1 cellular context compared by ENCODE assay signal in the genomic region with DNA sequence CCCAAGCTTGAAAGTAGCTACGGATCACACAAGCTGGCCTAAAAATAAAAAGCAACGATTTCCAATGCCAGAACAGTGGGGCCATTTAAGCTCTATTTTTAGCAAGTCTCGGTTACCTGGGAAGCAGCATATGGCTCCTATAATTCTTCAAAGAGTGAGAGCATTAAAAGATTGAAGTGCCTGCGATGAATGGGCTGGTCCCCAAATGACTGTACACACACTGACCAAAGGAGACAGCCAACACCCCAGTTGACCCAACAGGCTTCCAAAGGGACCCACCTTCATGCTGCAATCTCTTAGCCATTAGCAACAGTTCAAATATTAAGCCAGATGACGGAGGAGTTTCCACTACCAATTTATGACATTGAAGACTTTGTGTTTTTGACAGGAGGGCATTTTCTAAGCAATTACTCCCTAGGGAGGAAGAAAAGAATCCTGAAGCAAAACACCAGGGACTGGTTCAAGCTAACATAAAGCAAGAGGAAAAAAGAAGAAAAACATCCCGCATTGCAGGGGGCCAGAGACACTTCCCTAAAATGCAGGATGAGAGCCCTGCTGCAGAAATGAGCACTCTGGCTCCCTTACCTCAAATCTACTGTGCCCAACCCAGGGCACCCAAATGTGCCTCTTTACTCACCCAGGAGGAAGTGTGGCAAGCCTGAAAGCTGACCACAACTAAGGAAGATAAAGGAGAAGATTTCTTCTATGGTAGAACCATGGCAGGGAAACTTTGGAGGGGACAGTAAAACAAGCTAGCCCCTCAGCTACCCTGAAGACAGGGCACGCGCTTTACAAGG.
A peak's percentile ranks its signal among the peaks of the same experiment; 100 is the strongest.
TF ChIP-seq lines count a peak whose summit lies in the region.

No MANE protein-coding gene starts in this region.

TF ChIP-seq in GM12878, 131 proteins besides CTCF, POLR2A, EP300 and RAD21 (continued from another document):
- peak; percentile 31; the same call in 1 of the 2 replicates for TF ChIP-seq SPI1 (IDR thresholded peaks at IDR 0.05; ENCODE audit: borderline replicate concordance, insufficient read depth, low read depth, low read length)
- TF ChIP-seq IRF4 (IDR thresholded peaks at IDR 0.05; ENCODE audit: low read depth, low read length) = 0 out of 2 replicates have a peak, but pooled peaks have one; percentile 7
- no peak for TF ChIP-seq ZNF24 (IDR thresholded peaks at IDR 0.05)
- TF ChIP-seq JUND (IDR thresholded peaks at IDR 0.05; ENCODE audit: low read depth, low read length) = no peak
- no peak for TF ChIP-seq TARDBP (IDR thresholded peaks at IDR 0.05; ENCODE audit: borderline replicate concordance)
- no peak for TF ChIP-seq GATAD2B (conservative IDR thresholded peaks at IDR 0.05; ENCODE audit: low read depth)
- TF ChIP-seq PML (IDR thresholded peaks at IDR 0.05; ENCODE audit: low read length) = 0 out of 2 replicates have a peak, but pooled peaks have one; percentile 9
- TF ChIP-seq YY1 (IDR thresholded peaks at IDR 0.05; ENCODE audit: low read depth, low read length) = no peak
- TF ChIP-seq BHLHE40 (IDR thresholded peaks at IDR 0.05; ENCODE audit: borderline replicate concordance in 1 of 2, low read depth in 2 of 2, low read length in 1 of 2) = no peak
- TF ChIP-seq, protein P1, sequence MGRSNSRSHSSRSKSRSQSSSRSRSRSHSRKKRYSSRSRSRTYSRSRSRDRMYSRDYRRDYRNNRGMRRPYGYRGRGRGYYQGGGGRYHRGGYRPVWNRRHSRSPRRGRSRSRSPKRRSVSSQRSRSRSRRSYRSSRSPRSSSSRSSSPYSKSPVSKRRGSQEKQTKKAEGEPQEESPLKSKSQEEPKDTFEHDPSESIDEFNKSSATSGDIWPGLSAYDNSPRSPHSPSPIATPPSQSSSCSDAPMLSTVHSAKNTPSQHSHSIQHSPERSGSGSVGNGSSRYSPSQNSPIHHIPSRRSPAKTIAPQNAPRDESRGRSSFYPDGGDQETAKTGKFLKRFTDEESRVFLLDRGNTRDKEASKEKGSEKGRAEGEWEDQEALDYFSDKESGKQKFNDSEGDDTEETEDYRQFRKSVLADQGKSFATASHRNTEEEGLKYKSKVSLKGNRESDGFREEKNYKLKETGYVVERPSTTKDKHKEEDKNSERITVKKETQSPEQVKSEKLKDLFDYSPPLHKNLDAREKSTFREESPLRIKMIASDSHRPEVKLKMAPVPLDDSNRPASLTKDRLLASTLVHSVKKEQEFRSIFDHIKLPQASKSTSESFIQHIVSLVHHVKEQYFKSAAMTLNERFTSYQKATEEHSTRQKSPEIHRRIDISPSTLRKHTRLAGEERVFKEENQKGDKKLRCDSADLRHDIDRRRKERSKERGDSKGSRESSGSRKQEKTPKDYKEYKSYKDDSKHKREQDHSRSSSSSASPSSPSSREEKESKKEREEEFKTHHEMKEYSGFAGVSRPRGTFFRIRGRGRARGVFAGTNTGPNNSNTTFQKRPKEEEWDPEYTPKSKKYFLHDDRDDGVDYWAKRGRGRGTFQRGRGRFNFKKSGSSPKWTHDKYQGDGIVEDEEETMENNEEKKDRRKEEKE (IDR thresholded peaks at IDR 0.05) = no peak
- TF ChIP-seq RUNX3 (IDR thresholded peaks at IDR 0.05; ENCODE audit: low read length) = peak; percentile 30; the same call in 1 of the 2 replicates
- no peak for TF ChIP-seq EZH2 (IDR thresholded peaks at IDR 0.05; ENCODE audit: borderline replicate concordance, control insufficient read depth, low read depth, low read length)
- TF ChIP-seq IKZF1 (conservative IDR thresholded peaks at IDR 0.05) = 0 out of 2 replicates have a peak, but pooled peaks have one; percentile 28
- TF ChIP-seq CREM (IDR thresholded peaks at IDR 0.05; ENCODE audit: low read depth) = no peak
- no peak for TF ChIP-seq STAT3 (IDR thresholded peaks at IDR 0.05; ENCODE audit: low read depth, low read length)
- no peak for TF ChIP-seq NR2F1 (conservative IDR thresholded peaks at IDR 0.05)
- TF ChIP-seq SP1 (IDR thresholded peaks at IDR 0.05; ENCODE audit: low read depth, low read length) = no peak
- TF ChIP-seq, protein P2, sequence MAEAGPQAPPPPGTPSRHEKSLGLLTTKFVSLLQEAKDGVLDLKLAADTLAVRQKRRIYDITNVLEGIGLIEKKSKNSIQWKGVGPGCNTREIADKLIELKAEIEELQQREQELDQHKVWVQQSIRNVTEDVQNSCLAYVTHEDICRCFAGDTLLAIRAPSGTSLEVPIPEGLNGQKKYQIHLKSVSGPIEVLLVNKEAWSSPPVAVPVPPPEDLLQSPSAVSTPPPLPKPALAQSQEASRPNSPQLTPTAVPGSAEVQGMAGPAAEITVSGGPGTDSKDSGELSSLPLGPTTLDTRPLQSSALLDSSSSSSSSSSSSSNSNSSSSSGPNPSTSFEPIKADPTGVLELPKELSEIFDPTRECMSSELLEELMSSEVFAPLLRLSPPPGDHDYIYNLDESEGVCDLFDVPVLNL (IDR thresholded peaks at IDR 0.05; ENCODE audit: low read depth, low read length) = no peak
- TF ChIP-seq, protein P3, sequence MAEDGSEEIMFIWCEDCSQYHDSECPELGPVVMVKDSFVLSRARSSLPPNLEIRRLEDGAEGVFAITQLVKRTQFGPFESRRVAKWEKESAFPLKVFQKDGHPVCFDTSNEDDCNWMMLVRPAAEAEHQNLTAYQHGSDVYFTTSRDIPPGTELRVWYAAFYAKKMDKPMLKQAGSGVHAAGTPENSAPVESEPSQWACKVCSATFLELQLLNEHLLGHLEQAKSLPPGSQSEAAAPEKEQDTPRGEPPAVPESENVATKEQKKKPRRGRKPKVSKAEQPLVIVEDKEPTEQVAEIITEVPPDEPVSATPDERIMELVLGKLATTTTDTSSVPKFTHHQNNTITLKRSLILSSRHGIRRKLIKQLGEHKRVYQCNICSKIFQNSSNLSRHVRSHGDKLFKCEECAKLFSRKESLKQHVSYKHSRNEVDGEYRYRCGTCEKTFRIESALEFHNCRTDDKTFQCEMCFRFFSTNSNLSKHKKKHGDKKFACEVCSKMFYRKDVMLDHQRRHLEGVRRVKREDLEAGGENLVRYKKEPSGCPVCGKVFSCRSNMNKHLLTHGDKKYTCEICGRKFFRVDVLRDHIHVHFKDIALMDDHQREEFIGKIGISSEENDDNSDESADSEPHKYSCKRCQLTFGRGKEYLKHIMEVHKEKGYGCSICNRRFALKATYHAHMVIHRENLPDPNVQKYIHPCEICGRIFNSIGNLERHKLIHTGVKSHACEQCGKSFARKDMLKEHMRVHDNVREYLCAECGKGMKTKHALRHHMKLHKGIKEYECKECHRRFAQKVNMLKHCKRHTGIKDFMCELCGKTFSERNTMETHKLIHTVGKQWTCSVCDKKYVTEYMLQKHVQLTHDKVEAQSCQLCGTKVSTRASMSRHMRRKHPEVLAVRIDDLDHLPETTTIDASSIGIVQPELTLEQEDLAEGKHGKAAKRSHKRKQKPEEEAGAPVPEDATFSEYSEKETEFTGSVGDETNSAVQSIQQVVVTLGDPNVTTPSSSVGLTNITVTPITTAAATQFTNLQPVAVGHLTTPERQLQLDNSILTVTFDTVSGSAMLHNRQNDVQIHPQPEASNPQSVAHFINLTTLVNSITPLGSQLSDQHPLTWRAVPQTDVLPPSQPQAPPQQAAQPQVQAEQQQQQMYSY (CRISPR knock-in tag; IDR thresholded peaks at IDR 0.05) = no peak
- TF ChIP-seq POLR2AphosphoS2 (IDR thresholded peaks at IDR 0.05; ENCODE audit: low read depth, low read length) = no peak
